ENCODE assay signal across 19 cellular contexts in genomic region chr20:6426287-6426891, GRCh38.
"Had no signal": no experiment of that assay in that cellular context is flagged by ENCODE, and none has a peak within 500 bp of the region (broad histone marks: within the 10 kb centered on the region; RNA-seq: fewer than 3 reads in every experiment).

No MANE protein-coding gene starts in this region.

- DNase-seq: activated CD4-positive, alpha-beta memory T cell treated with anti-CD3 and anti-CD28 coated beads, Interleukin-2, amount 10 ng/mL, durations not matched to agents 7 days and 5 days; activated CD4-positive, alpha-beta T cell treated with anti-CD3 and anti-CD28 coated beads for 48 hours; activated effector memory CD4-positive, alpha-beta T cell treated with Interleukin-2 at 50 U/mL for 16 hours; activated naive CD4-positive, alpha-beta T cell treated with anti-CD3 and anti-CD28 coated beads for 36 hours; activated naive CD8-positive, alpha-beta T cell treated with anti-CD3 and anti-CD28 coated beads, Interleukin-2, amount 10 ng/mL, durations not matched to agents 7 days and 5 days; activated T-cell treated with anti-CD3 and anti-CD28 coated beads, Interleukin-2, amount 50 U/mL, for 72 hours; amniotic stem cell; dorsolateral prefrontal cortex; effector memory CD8-positive, alpha-beta T cell; gastrocnemius medialis; hypothalamus; islet precursor cell; left cardiac atrium; midbrain; natural killer cell; spleen; stimulated activated CD4-positive, alpha-beta T cell treated with anti-CD3 and anti-CD28 coated beads, Interleukin-4, amount 100 ng/mL, for 1 hour; stimulated activated naive CD4-positive, alpha-beta T cell had no signal

- ATAC-seq: activated T-cell treated with anti-CD3 and anti-CD28 coated beads, Interleukin-2, amount 50 U/mL, for 72 hours; effector memory CD8-positive, alpha-beta T cell; esophagus mucosa; gastrocnemius medialis; left cardiac atrium; natural killer cell had no signal
